ENCODE assay signal across 24 cellular contexts in genomic region chr10:131406676-131407392, GRCh38.
"Had no signal": no experiment of that assay in that cellular context is flagged by ENCODE, and none has a peak within 500 bp of the region (broad histone marks: within the 10 kb centered on the region; RNA-seq: fewer than 3 reads in every experiment).

No MANE protein-coding gene starts in this region.

- H2AFZ ChIP-seq: hepatocyte had no signal

- DNase-seq: dermis blood vessel endothelial cell; dorsolateral prefrontal cortex; effector CD4-positive, alpha-beta T cell; effector memory CD4-positive, alpha-beta T cell; erythroblast; esophagus squamous epithelium; foreskin fibroblast; foreskin melanocyte; heart left ventricle; hypothalamus; immature natural killer cell; islet precursor cell; left cardiac atrium; left lung; left ventricle myocardium superior; lower lobe of right lung; mesenchymal stem cell; mucosa of descending colon had no signal

- H3K9me3 Mint-ChIP-seq: immature natural killer cell, mesothelial cell of epicardium had no signal

- ATAC-seq: esophagus mucosa, gastroesophageal sphincter, heart left ventricle, left cardiac atrium, left lung, left ventricle myocardium superior, lower lobe of right lung, mucosa of descending colon had no signal

- H3K27ac ChIP-seq: coronary artery, dorsolateral prefrontal cortex, epithelial cell of prostate, esophagus squamous epithelium, gastroesophageal sphincter, heart left ventricle, hepatocyte, left lung, lower lobe of right lung had no signal

- H3K36me3 ChIP-seq: esophagus squamous epithelium, gastroesophageal sphincter, heart left ventricle, left lung, lower lobe of right lung had no signal

- H3K79me2 ChIP-seq: hepatocyte had no signal

- H3K4me3 Mint-ChIP-seq: immature natural killer cell, mesothelial cell of epicardium had no signal

- H3K27ac Mint-ChIP-seq: immature natural killer cell, mesothelial cell of epicardium had no signal

- H3K27me3 ChIP-seq: hepatocyte had no signal

- H3K4me3 ChIP-seq: coronary artery, dorsolateral prefrontal cortex, esophagus squamous epithelium, gastroesophageal sphincter, heart left ventricle, hepatocyte, left lung, lower lobe of right lung, mucosa of descending colon had no signal

- H3K4me1 ChIP-seq: esophagus squamous epithelium, gastroesophageal sphincter, heart left ventricle, left lung, lower lobe of right lung had no signal

- H3K4me1 Mint-ChIP-seq: immature natural killer cell, mesothelial cell of epicardium had no signal

- H3K4me2 ChIP-seq: hepatocyte had no signal

- H3K36me3 Mint-ChIP-seq: immature natural killer cell, mesothelial cell of epicardium had no signal

- H3K9me3 ChIP-seq: esophagus squamous epithelium, gastroesophageal sphincter, heart left ventricle, left lung, lower lobe of right lung had no signal
